Comparison of ENCODE assay signal across 8 cellular contexts in genomic region chr16:2023098-2023925, GRCh38. TPM values are rescaled to one million over a fixed set of nuclear protein-coding genes. Genes with fewer than 3 reads are reported as not detected.
DNase-seq lines count a peak whose midpoint lies in the region; ATAC-seq, FAIRE-seq and TF ChIP-seq lines count a peak whose summit lies in the region.

No MANE protein-coding gene starts in this region.

- ATAC-seq in GM18867 (IDR thresholded peaks at IDR 0.05; ENCODE audit: unreplicated experiment) (peak; percentile 64), HG03442 (IDR thresholded peaks at IDR 0.05; ENCODE audit: unreplicated experiment) (peak; percentile 66)

- no peak overlapping the region; the same call in 1 of the 2 replicates for H2BK12ac ChIP-seq in H1 (ENCODE audit: low read depth, low read length)

- no peak overlapping the region for H2BK20ac ChIP-seq in H1 (ENCODE audit: low read length)

- no peak overlapping the region for H3K14ac ChIP-seq in H1 (ENCODE audit: insufficient read length)

- H3K4ac ChIP-seq in H1 (replicated peaks; ENCODE audit: insufficient read length, low read depth, low read length) = no peak overlapping the region
- H3K4ac ChIP-seq in mesendoderm (ENCODE audit: low read depth, low read length) = peak overlapping the region; percentile 42

- H3K36me3 ChIP-seq in H1 (ENCODE audit: control insufficient read depth in 2 of 4, insufficient read depth in 4 of 4, low read length in 3 of 4) (peaks cover 0 to 5% (median 0%) of the 10 kb centered on the region in 4 experiments; a peak in 1 of 8 replicates), mesendoderm (ENCODE audit: control insufficient read depth, insufficient read depth, low read length) (no peaks in the 10 kb centered on the region)

- no peak for FAIRE-seq in H1 (lab: Jason Lieb, UNC)

- peak; percentile 92 to 93 for TF ChIP-seq RAD21 in H1 (IDR thresholded peaks at IDR 0.05 in 1 of 2, conservative IDR thresholded peaks at IDR 0.05 in 1 of 2; ENCODE audit: low read depth in 2 of 2, low read length in 2 of 2)

- H3K23ac ChIP-seq in H1 (ENCODE audit: insufficient read length) = no peak overlapping the region
- no peak overlapping the region for H3K23ac ChIP-seq in mesendoderm (ENCODE audit: low read length)

- H3K4me2 ChIP-seq in H1 (ENCODE audit: insufficient read depth in 1 of 2, low read depth in 2 of 2, low read length in 2 of 2) (peak overlapping the region; percentile 16 to 76), mesendoderm (ENCODE audit: low read length) (peak overlapping the region; percentile 97)

- DNase-seq in AG08395 (ENCODE audit: low spot score) (peak; percentile 96), NK-92 (lab: John Stamatoyannopoulos, UW; ENCODE audit: unreplicated experiment) (peak; percentile 61), H1 (ENCODE audit: low read depth in 1 of 2, low spot score in 2 of 2) (peak; percentile 71 to 100), mesendoderm (peak; percentile 90)
- peak; percentile 84 to 92 for DNase-seq in activated CD8-positive, alpha-beta memory T cell treated with anti-CD3 and anti-CD28 coated beads for 4 hours (ENCODE audit: low read depth in 2 of 2)
- DNase-seq in stimulated activated CD8-positive, alpha-beta memory T cell treated with anti-CD3 and anti-CD28 coated beads, Interleukin-12 subunit alpha, Interleukin-12 subunit beta, amount 100 ng/mL, for 4 hours (ENCODE audit: low read depth) = peak; percentile 94

- H3K18ac ChIP-seq in H1 (ENCODE audit: extremely low read depth, low read length) = peak overlapping the region; percentile 85
- peak overlapping the region; percentile 41 for H3K18ac ChIP-seq in mesendoderm (ENCODE audit: low read length)

- peak overlapping the region; percentile 86 for H4K8ac ChIP-seq in H1 (ENCODE audit: extremely low read depth, insufficient read depth, low read length)
- no peak overlapping the region for H4K8ac ChIP-seq in mesendoderm (ENCODE audit: low read depth, low read length)

- no peaks in the 10 kb centered on the region for H3K9me3 ChIP-seq in H1 (ENCODE audit: insufficient read depth in 2 of 2, low read depth in 1 of 2, low read length in 1 of 2)

- no peak for TF ChIP-seq POLR2A in H1 (IDR thresholded peaks at IDR 0.05; ENCODE audit: control extremely low read depth in 1 of 2, low read depth in 2 of 2, low read length in 2 of 2)

- TF ChIP-seq EP300 in H1 (IDR thresholded peaks at IDR 0.05; ENCODE audit: borderline replicate concordance in 1 of 2, low read depth in 2 of 2, low read length in 2 of 2) = no peak

- H2AK5ac ChIP-seq in H1 (ENCODE audit: low read depth, low read length) (no peak overlapping the region), mesendoderm (ENCODE audit: low read length) (no peak overlapping the region)

- peak in 2 of 3 experiments; percentile 92 to 99; a peak in 3 of 4 replicates for TF ChIP-seq CTCF in H1 (IDR thresholded peaks at IDR 0.05; ENCODE audit: control extremely low read depth in 1 of 3, insufficient read depth in 1 of 3, low read depth in 1 of 3, low read length in 3 of 3)

- H3K4me1 ChIP-seq in H1 (replicated peaks in 1 of 4; ENCODE audit: control insufficient read depth in 3 of 4, insufficient read depth in 4 of 4, low read length in 3 of 4) (peaks cover 0 to 27% (median 13%) of the 10 kb centered on the region in 4 experiments; a peak in 5 of 7 replicates), mesendoderm (ENCODE audit: control insufficient read depth, low read depth, low read length) (no peaks in the 10 kb centered on the region)

- H4K91ac ChIP-seq in H1 (replicated peaks; ENCODE audit: insufficient read length, low read length) = peak overlapping the region; percentile 70

- H3K56ac ChIP-seq in H1 (replicated peaks; ENCODE audit: insufficient read length, low read depth, low read length) (no peak overlapping the region), mesendoderm (ENCODE audit: low read length) (peak overlapping the region; percentile 94)

- no peaks in the 10 kb centered on the region for H3K79me1 ChIP-seq in H1 (ENCODE audit: low read depth, low read length)
- H3K79me1 ChIP-seq in mesendoderm (ENCODE audit: low read length) = no peaks in the 10 kb centered on the region

- H4K20me1 ChIP-seq in H1 (replicated peaks in 1 of 2; ENCODE audit: control insufficient read depth in 1 of 2, insufficient read depth in 2 of 2, low read length in 2 of 2) = peaks cover 0 to 8% of the 10 kb centered on the region in 2 experiments

- H3K27me3 ChIP-seq in H1 (replicated peaks in 1 of 4; ENCODE audit: control insufficient read depth in 3 of 4, extremely low read depth in 1 of 4, insufficient read depth in 3 of 4, low read length in 3 of 4) (peaks cover 22 to 59% (median 52%) of the 10 kb centered on the region in 4 experiments), mesendoderm (ENCODE audit: insufficient read depth, low read length, poor library complexity) (peaks cover 14% of the 10 kb centered on the region)

- H3K4me3 ChIP-seq in H1 (ENCODE audit: extremely low read depth in 1 of 4, insufficient read depth in 2 of 4, low read depth in 3 of 4, low read length in 4 of 4) (peak overlapping the region; percentile 21 to 59 (median 32); a peak in 6 of 8 replicates), mesendoderm (ENCODE audit: low read length) (no peak overlapping the region)

- H3K9ac ChIP-seq in H1 (replicated peaks in 1 of 4; ENCODE audit: extremely low read depth in 1 of 4, low read depth in 3 of 4, low read length in 3 of 4) (no peak overlapping the region; a peak in 1 of 7 replicates), mesendoderm (ENCODE audit: low read length) (peak overlapping the region; percentile 86)

- POLR2A ChIA-PET in H1 (lab: Charles Lee; ENCODE audit: partially characterized antibody) = interaction anchor here (0.6 to 1.8 kb wide), 13 partner anchors 10 to 134 kb away, joined by 3 to 14 read pairs (median 3); partner anchors contain the start of genes RAB26, TRAF7 and ZNF598

- H2BK15ac ChIP-seq in H1 (ENCODE audit: low read length) (peak overlapping the region; percentile 97), mesendoderm (replicated peaks; ENCODE audit: low read depth) (no peak overlapping the region)

- H3K79me2 ChIP-seq in H1 (ENCODE audit: control insufficient read depth in 1 of 2, insufficient read depth in 2 of 2, low read length in 2 of 2) = no peaks in the 10 kb centered on the region
- no peaks in the 10 kb centered on the region for H3K79me2 ChIP-seq in mesendoderm (ENCODE audit: control insufficient read depth, insufficient read depth, low read length)

- peaks cover 15% of the 10 kb centered on the region; the same call in 1 of the 2 replicates for H3K23me2 ChIP-seq in H1 (ENCODE audit: low read depth, low read length)

- peak overlapping the region; percentile 49 for H4K5ac ChIP-seq in H1 (ENCODE audit: insufficient read length, low read depth, low read length)
- no peak overlapping the region for H4K5ac ChIP-seq in mesendoderm (ENCODE audit: low read length)

- CTCF ChIA-PET in H1 (lab: Charles Lee; ENCODE audit: partially characterized antibody) = interaction anchor here (0.6 to 7.5 kb wide), 34 partner anchors 10 to 890 kb away, joined by 3 to 55 read pairs (median 6); partner anchors contain the start of genes NTHL1, RAB26, TRAF7 and TSC2

- WGBS in H1 (ENCODE audit: extremely low coverage in 1 of 2, insufficient coverage in 1 of 2, insufficient read length in 1 of 2, insufficient replicate concordance in 2 of 2, low coverage in 1 of 2, low lambda C conversion rate in 2 of 2, missing lambda C conversion rate in 1 of 2), 2 experiments = 9% methylated on average over 50 of the region's 51 CpGs; no CpG with 5 or more reads in 1 of the 2 experiments
- no CpG with 5 or more reads among the region's 51 CpGs for WGBS in mesendoderm (ENCODE audit: extremely low coverage, insufficient coverage, low lambda C conversion rate)

- H2BK5ac ChIP-seq in H1 (ENCODE audit: low read depth, low read length) (peak overlapping the region; percentile 24; the same call in 1 of the 2 replicates), mesendoderm (ENCODE audit: low read length) (peak overlapping the region; percentile 74)

- H2BK120ac ChIP-seq in H1 (replicated peaks; ENCODE audit: low read depth, low read length) (no peak overlapping the region), mesendoderm (ENCODE audit: low read depth, low read length) (no peak overlapping the region)

- H3K27ac ChIP-seq in H1 (ENCODE audit: low read depth, low read length) (no peak overlapping the region), mesendoderm (ENCODE audit: low read depth, low read length) (peak overlapping the region; percentile 40)

- H2AFZ ChIP-seq in H1 (ENCODE audit: low read length) = no peak overlapping the region; the same call in 1 of the 2 replicates

RNA-seq across cellular contexts. Expression of gene NHERF2, which starts 3.4 kb away (rescaled TPM):
- total RNA-seq in H1 (2021; fragmentation: NEBNext Ultra II Directional; extraction: Animal tissue kit (Norgen Biotek cat#: 25700)) = 19.3 and 19.6 TPM in 2 replicates
- 13.9 and 22.4 TPM in 2 replicates for polyA plus RNA-seq in H1 (2011; rRNA removed)
- 14.3 TPM for polyA plus RNA-seq in H1 (2011; cell fraction: cytosol; rRNA removed)
- polyA plus RNA-seq in H1 (2011; cell fraction: nucleus; rRNA removed) = 15.4 TPM
- 6.9 to 18.2 TPM (median 15.2 TPM) in 4 replicates for polyA plus RNA-seq in H1 (2012, experiment 1 of 2)
- polyA plus RNA-seq in H1 (2012, experiment 2 of 2) = 11.5 TPM
- polyA plus RNA-seq in H1 (2013, experiment 1 of 2) = 16.9 TPM
- 16.5 TPM for polyA plus RNA-seq in H1 (2013, experiment 2 of 2)
- 2.1 and 3.3 TPM in 2 replicates for polyA minus RNA-seq in H1 (2011; rRNA and poly(A)+ RNA removed)
- 10.2 TPM for polyA minus RNA-seq in H1 (2011; cell fraction: cytosol; rRNA and poly(A)+ RNA removed)
- 1.9 TPM for polyA minus RNA-seq in H1 (2011; cell fraction: nucleus; rRNA and poly(A)+ RNA removed)
- polyA plus RNA-seq in mesendoderm (2013, experiment 1 of 2) = 6.2 TPM
- polyA plus RNA-seq in mesendoderm (2013, experiment 2 of 2) = 7.1 TPM

RNA-seq across cellular contexts. Expression of gene NPW, which starts 3.7 kb away (rescaled TPM):
- 8.1 and 10.3 TPM in 2 replicates for total RNA-seq in H1 (2021; fragmentation: NEBNext Ultra II Directional; extraction: Animal tissue kit (Norgen Biotek cat#: 25700))
- polyA plus RNA-seq in H1 (2011; rRNA removed) = 4.0 and 7.8 TPM in 2 replicates
- 2.0 TPM for polyA plus RNA-seq in H1 (2011; cell fraction: cytosol; rRNA removed)
- polyA plus RNA-seq in H1 (2011; cell fraction: nucleus; rRNA removed) = 4.4 TPM
- 3.4 to 6.5 TPM (median 4.5 TPM) in 4 replicates for polyA plus RNA-seq in H1 (2012, experiment 1 of 2)
- polyA plus RNA-seq in H1 (2012, experiment 2 of 2) = 9.6 TPM
- polyA plus RNA-seq in H1 (2013, experiment 1 of 2) = 11.2 TPM
- 14.0 TPM for polyA plus RNA-seq in H1 (2013, experiment 2 of 2)
- not detected in 2 replicates for polyA minus RNA-seq in H1 (2011; rRNA and poly(A)+ RNA removed)
- polyA minus RNA-seq in H1 (2011; cell fraction: cytosol; rRNA and poly(A)+ RNA removed) = 9.9 TPM
- polyA minus RNA-seq in H1 (2011; cell fraction: nucleus; rRNA and poly(A)+ RNA removed) = 1.4 TPM
- 2.7 TPM for polyA plus RNA-seq in mesendoderm (2013, experiment 1 of 2)
- 2.7 TPM for polyA plus RNA-seq in mesendoderm (2013, experiment 2 of 2)

RNA-seq across cellular contexts. Expression of gene ZNF598, which starts 13.7 kb away (rescaled TPM):
- total RNA-seq in H1 (2021; fragmentation: NEBNext Ultra II Directional; extraction: Animal tissue kit (Norgen Biotek cat#: 25700)) = 47.6 and 51.7 TPM in 2 replicates
- 29.3 and 43.0 TPM in 2 replicates for polyA plus RNA-seq in H1 (2011; rRNA removed)
- polyA plus RNA-seq in H1 (2011; cell fraction: cytosol; rRNA removed) = 32.3 TPM
- 108 TPM for polyA plus RNA-seq in H1 (2011; cell fraction: nucleus; rRNA removed)
- polyA plus RNA-seq in H1 (2012, experiment 1 of 2) = 16.9 to 39.8 TPM (median 34.7 TPM) in 4 replicates
- polyA plus RNA-seq in H1 (2012, experiment 2 of 2) = 28.2 TPM
- 32.1 TPM for polyA plus RNA-seq in H1 (2013, experiment 1 of 2)
- polyA plus RNA-seq in H1 (2013, experiment 2 of 2) = 31.4 TPM
- 10.2 and 11.0 TPM in 2 replicates for polyA minus RNA-seq in H1 (2011; rRNA and poly(A)+ RNA removed)
- polyA minus RNA-seq in H1 (2011; cell fraction: cytosol; rRNA and poly(A)+ RNA removed) = 34.1 TPM
- 28.8 TPM for polyA minus RNA-seq in H1 (2011; cell fraction: nucleus; rRNA and poly(A)+ RNA removed)
- 32.7 TPM for polyA plus RNA-seq in mesendoderm (2013, experiment 1 of 2)
- polyA plus RNA-seq in mesendoderm (2013, experiment 2 of 2) = 32.2 TPM

RNA-seq across cellular contexts. Expression of gene NTHL1, which starts 24.3 kb away (rescaled TPM):
- 70.9 and 84.5 TPM in 2 replicates for total RNA-seq in H1 (2021; fragmentation: NEBNext Ultra II Directional; extraction: Animal tissue kit (Norgen Biotek cat#: 25700))
- 150 and 209 TPM in 2 replicates for polyA plus RNA-seq in H1 (2011; rRNA removed)
- polyA plus RNA-seq in H1 (2011; cell fraction: cytosol; rRNA removed) = 159 TPM
- polyA plus RNA-seq in H1 (2011; cell fraction: nucleus; rRNA removed) = 107 TPM
- 24.3 to 84.5 TPM (median 77.9 TPM) in 4 replicates for polyA plus RNA-seq in H1 (2012, experiment 1 of 2)
- 61.3 TPM for polyA plus RNA-seq in H1 (2012, experiment 2 of 2)
- 43.2 TPM for polyA plus RNA-seq in H1 (2013, experiment 1 of 2)
- 47.0 TPM for polyA plus RNA-seq in H1 (2013, experiment 2 of 2)
- polyA minus RNA-seq in H1 (2011; rRNA and poly(A)+ RNA removed) = 26.8 and 36.7 TPM in 2 replicates
- 44.5 TPM for polyA minus RNA-seq in H1 (2011; cell fraction: cytosol; rRNA and poly(A)+ RNA removed)
- 28.0 TPM for polyA minus RNA-seq in H1 (2011; cell fraction: nucleus; rRNA and poly(A)+ RNA removed)
- 36.8 TPM for polyA plus RNA-seq in mesendoderm (2013, experiment 1 of 2)
- polyA plus RNA-seq in mesendoderm (2013, experiment 2 of 2) = 36.0 TPM

RNA-seq across cellular contexts. Expression of gene TSC2, which starts 24.5 kb away (rescaled TPM):
- total RNA-seq in H1 (2021; fragmentation: NEBNext Ultra II Directional; extraction: Animal tissue kit (Norgen Biotek cat#: 25700)) = 91.1 and 96.6 TPM in 2 replicates
- polyA plus RNA-seq in H1 (2011; rRNA removed) = 65.9 and 90.2 TPM in 2 replicates
- polyA plus RNA-seq in H1 (2011; cell fraction: cytosol; rRNA removed) = 41.7 TPM
- 431 TPM for polyA plus RNA-seq in H1 (2011; cell fraction: nucleus; rRNA removed)
- polyA plus RNA-seq in H1 (2012, experiment 1 of 2) = 79.5 to 86.9 TPM (median 82.8 TPM) in 4 replicates
- polyA plus RNA-seq in H1 (2012, experiment 2 of 2) = 60.3 TPM
- 39.2 TPM for polyA plus RNA-seq in H1 (2013, experiment 1 of 2)
- polyA plus RNA-seq in H1 (2013, experiment 2 of 2) = 39.2 TPM
- 71.6 and 74.8 TPM in 2 replicates for polyA minus RNA-seq in H1 (2011; rRNA and poly(A)+ RNA removed)
- 70.0 TPM for polyA minus RNA-seq in H1 (2011; cell fraction: cytosol; rRNA and poly(A)+ RNA removed)
- polyA minus RNA-seq in H1 (2011; cell fraction: nucleus; rRNA and poly(A)+ RNA removed) = 98.2 TPM
- polyA plus RNA-seq in mesendoderm (2013, experiment 1 of 2) = 42.5 TPM
- polyA plus RNA-seq in mesendoderm (2013, experiment 2 of 2) = 41.1 TPM
